22 cellular contexts compared by ENCODE assay signal in genomic region chr7:73509463-73509862, GRCh38. TPM values are rescaled to one million over a fixed set of nuclear protein-coding genes. Genes with fewer than 3 reads are reported as not detected.
DNase-seq lines count a peak whose midpoint lies in the region; ATAC-seq and TF ChIP-seq lines count a peak whose summit lies in the region.
"Had no signal": no experiment of that assay in that cellular context is flagged by ENCODE, and none has a peak within 500 bp of the region (broad histone marks: within the 10 kb centered on the region; RNA-seq: fewer than 3 reads in every experiment).

No MANE protein-coding gene starts in this region.

- 94 to 95% methylated on average over 5 of the region's 5 CpGs for WGBS in endodermal cell (ENCODE audit: insufficient coverage in 1 of 2, insufficient read length in 1 of 2), 2 experiments

- H3K4me3 Mint-ChIP-seq in endodermal cell = no peak overlapping the region
- H3K4me3 Mint-ChIP-seq in WTC11 = no peak overlapping the region
- H3K4me3 Mint-ChIP-seq: HFFc6 had no signal

- H3K27ac ChIP-seq in C4-2B = peak overlapping the region; percentile 57
- H3K27ac ChIP-seq in endodermal cell (ENCODE audit: low read depth, low read length) = no peak overlapping the region
- H3K27ac ChIP-seq: BLaER1 had no signal

- intact Hi-C loops in posterior vena cava (cut with DNase I) = no loop called here

- no peak overlapping the region for H3K9ac ChIP-seq in endodermal cell (ENCODE audit: extremely low read depth, low read length, poor library complexity, severe bottlenecking)
- H3K9ac ChIP-seq: BLaER1 had no signal

- CTCF ChIA-PET in WTC11 (lab: Charles Lee) = interaction anchor here (1.6 kb wide), 1 partner anchor 57 kb away, joined by 3 read pairs; no protein-coding TSS in a partner anchor

- H3K4me1 Mint-ChIP-seq in endodermal cell (no peaks in the 10 kb centered on the region), WTC11 (no peaks in the 10 kb centered on the region)

- H3K27me3 Mint-ChIP-seq in endodermal cell (ENCODE audit: insufficient read depth) = no peaks in the 10 kb centered on the region
- no peaks in the 10 kb centered on the region for H3K27me3 Mint-ChIP-seq in WTC11 (ENCODE audit: low read depth)

- H3K9me3 ChIP-seq in endodermal cell (ENCODE audit: control insufficient read depth, low read length) = no peaks in the 10 kb centered on the region
- H3K9me3 ChIP-seq: BLaER1 had no signal

- H3K36me3 Mint-ChIP-seq in endodermal cell (ENCODE audit: low read depth) (peaks cover 69% of the 10 kb centered on the region), WTC11 (peaks cover 69% of the 10 kb centered on the region)

- ATAC-seq in left lobe of liver = no peak
- ATAC-seq in WTC11 = no peak
- ATAC-seq: HepG2 had no signal

- H3K36me3 ChIP-seq in endodermal cell (ENCODE audit: control insufficient read depth, insufficient read depth, low read length) = peaks cover 84% of the 10 kb centered on the region

- DNase-seq in endodermal cell (no peak), left lobe of liver (ENCODE audit: low spot score) (peak; percentile 15), posterior vena cava (ENCODE audit: low spot score) (peak; percentile 19), WTC11 (ENCODE audit: low spot score) (no peak), GM19238 (ENCODE audit: insufficient read length, low spot score) (no peak), foreskin fibroblast (no peak)
- DNase-seq in activated T-cell treated with anti-CD3 and anti-CD28 coated beads, Interleukin-2, amount 50 U/mL, for 48 hours = no peak
- DNase-seq: DMS 273 treated with DMSO at 0.1 percent for 48 hours, DND-41, H7, HFFc6, KG1, MV-4-11, NCI-H1694 treated with DMSO at 0.1 percent for 48 hours, NCI-H2227 treated with DMSO at 0.1 percent for 48 hours, NCI-H510A treated with DMSO at 0.1 percent for 48 hours, NCI-H82, OCI-M1, SHP77 treated with DMSO at 0.1 percent for 48 hours had no signal

- no peaks in the 10 kb centered on the region for H3K4me1 ChIP-seq in endodermal cell (ENCODE audit: control insufficient read depth, insufficient read depth, low read length)
- H3K4me1 ChIP-seq: BLaER1 had no signal

- H3K27me3 ChIP-seq in endodermal cell (ENCODE audit: control insufficient read depth, insufficient read depth, low read length, poor library complexity, severe bottlenecking) = no peaks in the 10 kb centered on the region
- H3K27me3 ChIP-seq: BLaER1 had no signal

- TF ChIP-seq CTCF in C4-2B (conservative IDR thresholded peaks at IDR 0.05) (no peak), endodermal cell (conservative IDR thresholded peaks at IDR 0.05) (no peak), WTC11 (IDR thresholded peaks at IDR 0.05) (no peak), foreskin fibroblast (IDR thresholded peaks at IDR 0.05; ENCODE audit: low read depth, low read length) (no peak)

- H3K4me3 ChIP-seq in endodermal cell (ENCODE audit: low read length) (no peak overlapping the region), foreskin fibroblast (ENCODE audit: low read depth in 1 of 2, low read length in 2 of 2) (no peak overlapping the region)
- H3K4me3 ChIP-seq: BLaER1 had no signal

- H3K27ac Mint-ChIP-seq in endodermal cell = peak overlapping the region; percentile 30
- no peak overlapping the region; the same call in 1 of the 2 replicates for H3K27ac Mint-ChIP-seq in WTC11
- H3K27ac Mint-ChIP-seq: HFFc6 had no signal

- H3K9me3 Mint-ChIP-seq in endodermal cell (no peaks in the 10 kb centered on the region), WTC11 (no peaks in the 10 kb centered on the region)
- H3K9me3 Mint-ChIP-seq: HFFc6 had no signal

- POLR2A ChIA-PET in WTC11 (lab: Charles Lee) = interaction anchor here (0.6 to 0.7 kb wide), 2 partner anchors 14 to 37 kb away, joined by 4 to 6 read pairs; no protein-coding TSS in a partner anchor

TF ChIP-seq in WTC11, 78 proteins besides CTCF, POLR2A, EP300 and RAD21:
- no peak for TF ChIP-seq NFE2L1 (CRISPR knock-in tag; IDR thresholded peaks at IDR 0.05)

RNA-seq across cellular contexts. Expression of gene BAZ1B, which starts 12.6 kb away (rescaled TPM):
- 10 to 100 TPM; 66.4 to 72.1 TPM for total RNA-seq in endodermal cell
- polyA plus RNA-seq in endodermal cell (2013, experiment 1 of 2) = 66.2 TPM
- polyA plus RNA-seq in endodermal cell (2013, experiment 2 of 2) = 64.1 TPM
- 21.5 TPM for total RNA-seq in left lobe of liver
- 10 to 100 TPM; 43.5 to 50.6 TPM for total RNA-seq in posterior vena cava
- total RNA-seq in WTC11 (2021) = 64.9 to 66.5 TPM (median 66.3 TPM) in 3 replicates

RNA-seq across cellular contexts. Expression of gene BCL7B, which starts 48.0 kb away (rescaled TPM):
- total RNA-seq in endodermal cell (10 to 100 TPM; 31.0 to 37.7 TPM), left lobe of liver (21.9 TPM), posterior vena cava (10 to 100 TPM; 59.0 to 79.2 TPM), WTC11 (2021) (26.0 to 28.5 TPM (median 27.7 TPM) in 3 replicates)
- 36.9 TPM for polyA plus RNA-seq in endodermal cell (2013, experiment 1 of 2)
- polyA plus RNA-seq in endodermal cell (2013, experiment 2 of 2) = 33.5 TPM

Comparison
In these comparisons a context has a peak if more than half of its experiments do, and no peak if none do; other contexts are left out.
1. DNase-seq: peak in left lobe of liver (single experiment) and posterior vena cava (single experiment); none in endodermal cell (single experiment), WTC11 (single experiment), GM19238 (single experiment), foreskin fibroblast (0 of 2) and activated T-cell treated with anti-CD3 and anti-CD28 coated beads, Interleukin-2, amount 50 U/mL, for 48 hours (0 of 2).